ENCODE assay signal across 8 cellular contexts in genomic region chr2:221969087-221969829, GRCh38.
DNase-seq lines count a peak whose midpoint lies in the region; ATAC-seq and TF ChIP-seq lines count a peak whose summit lies in the region.

No MANE protein-coding gene starts in this region.

- no peak for TF ChIP-seq POLR2A in sigmoid colon (IDR thresholded peaks at IDR 0.05)

- H3K4me3 ChIP-seq in sigmoid colon = no peak overlapping the region

- H3K9me3 Mint-ChIP-seq in glutamatergic neuron (ENCODE audit: unreplicated experiment) = peaks cover 13% of the 10 kb centered on the region
- H3K9me3 Mint-ChIP-seq in activated T-cell treated with anti-CD3 and anti-CD28 coated beads, Interleukin-2, amount 50 U/mL, for 72 hours = no peaks in the 10 kb centered on the region

- no peaks in the 10 kb centered on the region for H3K36me3 ChIP-seq in sigmoid colon

- peaks cover 0 to 6% (median 0%) of the 10 kb centered on the region in 4 donors for H3K4me1 ChIP-seq in sigmoid colon

- DNase-seq in D341Med (ENCODE audit: low spot score) (peak; percentile 50), SKM-1 treated with dmso at 0.1 percent for 144 hours (lab: John Stamatoyannopoulos, UW; ENCODE audit: unreplicated experiment) (peak; percentile 30), glutamatergic neuron (no peak), sigmoid colon (no peak), CD1c-positive myeloid dendritic cell (ENCODE audit: extremely low spot score) (no peak)
- DNase-seq in activated T-cell treated with anti-CD3 and anti-CD28 coated beads, Interleukin-2, amount 50 U/mL, for 72 hours = no peak

- ATAC-seq in GM19395 (IDR thresholded peaks at IDR 0.05; ENCODE audit: unreplicated experiment) = peak; percentile 73
- ATAC-seq in activated T-cell treated with anti-CD3 and anti-CD28 coated beads, Interleukin-2, amount 50 U/mL, for 72 hours (replicated peaks in 1 of 2) = no peak

- H3K36me3 Mint-ChIP-seq in glutamatergic neuron (ENCODE audit: unreplicated experiment) = no peaks in the 10 kb centered on the region
- no peaks in the 10 kb centered on the region for H3K36me3 Mint-ChIP-seq in activated T-cell treated with anti-CD3 and anti-CD28 coated beads, Interleukin-2, amount 50 U/mL, for 72 hours (ENCODE audit: insufficient read depth in 2 of 2)

- no peak overlapping the region for H3K4me3 Mint-ChIP-seq in glutamatergic neuron (ENCODE audit: unreplicated experiment)
- no peak overlapping the region for H3K4me3 Mint-ChIP-seq in activated T-cell treated with anti-CD3 and anti-CD28 coated beads, Interleukin-2, amount 50 U/mL, for 72 hours

- peak; percentile 65 for TF ChIP-seq CTCF in LNCAP (IDR thresholded peaks at IDR 0.05)
- TF ChIP-seq CTCF in glutamatergic neuron (IDR thresholded peaks at IDR 0.05; ENCODE audit: partially characterized antibody, unreplicated experiment) = peak; percentile 60
- TF ChIP-seq CTCF in sigmoid colon (IDR thresholded peaks at IDR 0.05) = peak; percentile 37 to 67 (median 60)

- intact Hi-C loops in sigmoid colon (cut with DNase I) = loop anchor here (1.0 to 2.0 kb wide), 2 partner anchors 395 to 1282 kb away; no protein-coding TSS in a partner anchor

- H3K27ac ChIP-seq in sigmoid colon = no peak overlapping the region

- no peaks in the 10 kb centered on the region for H3K27me3 ChIP-seq in sigmoid colon

- peak overlapping the region; percentile 100 for H3K27ac Mint-ChIP-seq in glutamatergic neuron (ENCODE audit: unreplicated experiment)
- no peak overlapping the region for H3K27ac Mint-ChIP-seq in activated T-cell treated with anti-CD3 and anti-CD28 coated beads, Interleukin-2, amount 50 U/mL, for 72 hours

- peaks cover 44% of the 10 kb centered on the region for H3K4me1 Mint-ChIP-seq in glutamatergic neuron (ENCODE audit: low read depth, unreplicated experiment)
- no peaks in the 10 kb centered on the region for H3K4me1 Mint-ChIP-seq in activated T-cell treated with anti-CD3 and anti-CD28 coated beads, Interleukin-2, amount 50 U/mL, for 72 hours (ENCODE audit: low read depth)

- 49 to 53% methylated on average over 7 of the region's 7 CpGs for WGBS in sigmoid colon, 2 donors

- H3K27me3 Mint-ChIP-seq in glutamatergic neuron (ENCODE audit: unreplicated experiment) = peaks cover 13% of the 10 kb centered on the region
- H3K27me3 Mint-ChIP-seq in activated T-cell treated with anti-CD3 and anti-CD28 coated beads, Interleukin-2, amount 50 U/mL, for 72 hours (ENCODE audit: low read depth) = peaks cover 4% of the 10 kb centered on the region

- no peak for TF ChIP-seq EP300 in sigmoid colon (IDR thresholded peaks at IDR 0.05)

- no peaks in the 10 kb centered on the region for H3K9me3 ChIP-seq in sigmoid colon

Comparison
In these comparisons a context has a peak if more than half of its experiments do, and no peak if none do; other contexts are left out.
1. DNase-seq: peak in D341Med (single experiment) and SKM-1 treated with dmso at 0.1 percent for 144 hours (single experiment); none in glutamatergic neuron (single experiment), sigmoid colon (single experiment), CD1c-positive myeloid dendritic cell (single experiment) and activated T-cell treated with anti-CD3 and anti-CD28 coated beads, Interleukin-2, amount 50 U/mL, for 72 hours (0 of 2).
2. Peak in every context shown above with its lines, with median percentiles within 50 percentile points of each other: CTCF ChIP-seq.